ENCODE assay signal across 8 cellular contexts in the genomic region with DNA sequence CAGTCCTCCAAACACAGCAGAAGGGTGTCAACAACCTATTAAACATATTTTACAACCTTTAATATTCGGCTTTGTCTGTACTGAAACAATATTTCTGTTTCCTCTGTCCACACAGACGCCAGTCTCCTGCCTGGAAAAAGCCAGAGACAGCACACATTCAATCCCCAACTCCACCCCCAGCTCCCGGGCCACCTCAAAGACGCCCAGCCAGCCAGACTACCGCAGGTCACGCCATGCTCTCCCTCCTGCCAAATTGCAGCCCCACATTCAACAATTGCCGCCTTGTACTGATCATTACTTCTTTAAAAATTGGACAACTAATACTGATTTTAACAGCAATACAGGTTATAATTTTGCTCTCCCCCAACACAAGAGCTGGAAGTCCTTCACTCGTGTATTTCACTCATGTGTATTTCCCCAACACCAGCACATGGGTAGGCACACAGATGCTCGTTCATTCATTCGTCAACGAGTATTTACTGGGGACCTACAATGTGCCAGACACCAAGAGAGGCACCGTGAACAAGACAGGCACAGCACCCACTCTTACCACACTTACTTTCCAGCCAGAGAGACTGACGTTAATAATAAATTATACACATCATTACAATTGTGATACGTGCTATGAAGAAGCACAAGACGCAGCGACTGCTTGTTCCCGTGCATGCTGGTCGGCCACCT. TPM values are rescaled to one million over a fixed set of nuclear protein-coding genes. Genes with fewer than 3 reads are reported as not detected.
DNase-seq lines count a peak whose midpoint lies in the region; ATAC-seq and TF ChIP-seq lines count a peak whose summit lies in the region.

No MANE protein-coding gene starts in this region.

- H3K27me3 ChIP-seq in HUES48 (ENCODE audit: control insufficient read depth, insufficient read depth, low read length), result peaks cover 14% of the 10 kb centered on the region

- H3K27ac ChIP-seq in 22Rv1 (peak overlapping the region; percentile 75; the same call in 1 of the 2 replicates), HUES48 (ENCODE audit: low read depth, low read length) (no peak overlapping the region)

- DNase-seq in astrocyte of the cerebellum (ENCODE audit: low read depth) (no peak), memory B cell (ENCODE audit: low spot score in 2 of 2) (no peak), type B pancreatic cell (ENCODE audit: extremely low spot score, unreplicated experiment) (no peak), NCI-H2171 treated with DMSO at 0.1 percent for 48 hours (lab: John Stamatoyannopoulos, UW) (no peak)

- no peaks in the 10 kb centered on the region for H3K27me3 Mint-ChIP-seq in memory B cell
- H3K27me3 Mint-ChIP-seq in type B pancreatic cell, result peaks cover 32% of the 10 kb centered on the region

- H3K9me3 Mint-ChIP-seq in memory B cell (no peaks in the 10 kb centered on the region), type B pancreatic cell (no peaks in the 10 kb centered on the region)

- no peaks in the 10 kb centered on the region for H3K9me3 ChIP-seq in HUES48 (ENCODE audit: control insufficient read depth, insufficient read depth, low read length)

- peak overlapping the region; percentile 99 for H3K4me3 Mint-ChIP-seq in memory B cell
- H3K4me3 Mint-ChIP-seq in type B pancreatic cell, result peak overlapping the region; percentile 93

- H3K9ac ChIP-seq in HUES48 (ENCODE audit: low read depth, low read length), result no peak overlapping the region

- 0 out of 2 replicates have a peak, but pooled peaks cover 7% of the 10 kb centered on the region for H3K4me1 ChIP-seq in HUES48 (ENCODE audit: control insufficient read depth, insufficient read depth, low read length)

- H3K36me3 ChIP-seq in HUES48 (ENCODE audit: control insufficient read depth, insufficient read depth, low read length), result 0 out of 2 replicates have a peak, but pooled peaks cover under 1% of the 10 kb centered on the region

- peak overlapping the region; percentile 98 for H3K4me3 ChIP-seq in HUES48 (ENCODE audit: low read depth, low read length)
- H3K4me3 ChIP-seq in astrocyte of the cerebellum (ENCODE audit: low read depth, low read length), result peak overlapping the region; percentile 68

- in situ Hi-C loops in astrocyte of the cerebellum (cut with HindIII; ENCODE audit: low sequenced_read_pairs), result no loop called here

- H3K4me1 Mint-ChIP-seq in memory B cell (peaks cover 27% of the 10 kb centered on the region), type B pancreatic cell (ENCODE audit: unreplicated experiment) (peaks cover 13% of the 10 kb centered on the region)

- no peaks in the 10 kb centered on the region for H3K36me3 Mint-ChIP-seq in memory B cell
- H3K36me3 Mint-ChIP-seq in type B pancreatic cell, result no peaks in the 10 kb centered on the region

- ATAC-seq in memory B cell (ENCODE audit: low read depth) (no peak), GM21825 (IDR thresholded peaks at IDR 0.05; ENCODE audit: unreplicated experiment) (no peak), HG03439 (IDR thresholded peaks at IDR 0.05; ENCODE audit: unreplicated experiment) (no peak)

- no peak for TF ChIP-seq CTCF in 22Rv1 (IDR thresholded peaks at IDR 0.05)
- TF ChIP-seq CTCF in astrocyte of the cerebellum (IDR thresholded peaks at IDR 0.05; ENCODE audit: low read depth, low read length, missing control alignments), result no peak
- TF ChIP-seq CTCF in type B pancreatic cell (conservative IDR thresholded peaks at IDR 0.05), result no peak

- peak overlapping the region; percentile 87 for H3K27ac Mint-ChIP-seq in memory B cell
- H3K27ac Mint-ChIP-seq in type B pancreatic cell, result peak overlapping the region; percentile 79

RNA-seq across cellular contexts. Expression of a gene that starts 1.1 kb away (rescaled TPM):
- 26.4 and 27.1 TPM in 2 replicates for total RNA-seq in type B pancreatic cell (ENCODE audit: low replicate concordance)

RNA-seq across cellular contexts. Expression of a gene that starts 34.3 kb away (rescaled TPM):
- total RNA-seq in type B pancreatic cell (ENCODE audit: low replicate concordance), result 20.5 and 45.5 TPM in 2 replicates
